23 cellular contexts compared by ENCODE assay signal in genomic region chr20:58322083-58322482, GRCh38.
"Had no signal": no experiment of that assay in that cellular context is flagged by ENCODE, and none has a peak within 500 bp of the region (broad histone marks: within the 10 kb centered on the region; RNA-seq: fewer than 3 reads in every experiment).

No MANE protein-coding gene starts in this region.

- H3K27me3 ChIP-seq: ovary, right atrium auricular region, right lobe of liver, tibial nerve, uterus had no signal

- DNase-seq: islet precursor cell; left ventricle myocardium inferior; mesendoderm; naive B cell; ovary; right lobe of liver; stimulated activated CD4-positive, alpha-beta T cell treated with anti-CD3 and anti-CD28 coated beads, Interleukin-1b, Interleukin-23, amount 100 ng/mL, for 48 hours; stimulated activated CD4-positive, alpha-beta T cell treated with anti-CD3 and anti-CD28 coated beads, Interleukin-2, amount 100 ng/mL, for 48 hours; stimulated activated CD4-positive, alpha-beta T cell treated with anti-CD3 and anti-CD28 coated beads, Interleukin-4, amount 100 ng/mL, for 4 hours; stimulated activated CD8-positive, alpha-beta memory T cell treated with anti-CD3 and anti-CD28 coated beads, Interleukin-4, amount 100 ng/mL, for 48 hours; stimulated activated naive CD4-positive, alpha-beta T cell treated with Interleukin-2 at 50 U/mL for 16 hours; stimulated activated naive CD8-positive, alpha-beta T cell treated with anti-CD3 and anti-CD28 coated beads, Interleukin-15, amount 100 ng/mL, for 72 hours; substantia nigra; uterus had no signal

- H3K9me3 Mint-ChIP-seq: mesothelial cell of epicardium; naive B cell; natural killer cell treated with Interleukin-12 subunit alpha and Interleukin-12 subunit beta and Interleukin-15 and Interleukin-18, amount 100 ng/mL, for 72 hours; stimulated activated memory B cell treated with anti-CD40 and anti-IgM and Interleukin-4, amounts not matched to agents 10 μg/mL and 1 μg/mL and 100 μg/mL, for 72 hours; stimulated activated naive CD8-positive, alpha-beta T cell treated with anti-CD3 and anti-CD28 coated beads, Interleukin-15, amount 100 ng/mL, for 72 hours; type B pancreatic cell had no signal

- H3K4me3 Mint-ChIP-seq: mesothelial cell of epicardium; naive B cell; natural killer cell treated with Interleukin-12 subunit alpha and Interleukin-12 subunit beta and Interleukin-15 and Interleukin-18, amount 100 ng/mL, for 72 hours; stimulated activated memory B cell treated with anti-CD40 and anti-IgM and Interleukin-4, amounts not matched to agents 10 μg/mL and 1 μg/mL and 100 μg/mL, for 72 hours; stimulated activated naive CD8-positive, alpha-beta T cell treated with anti-CD3 and anti-CD28 coated beads, Interleukin-15, amount 100 ng/mL, for 72 hours; type B pancreatic cell had no signal

- H3K4me1 ChIP-seq: uterus had no signal

- H3K27me3 Mint-ChIP-seq: naive B cell; natural killer cell treated with Interleukin-12 subunit alpha and Interleukin-12 subunit beta and Interleukin-15 and Interleukin-18, amount 100 ng/mL, for 72 hours; progenitor cell of endocrine pancreas; stimulated activated memory B cell treated with anti-CD40 and anti-IgM and Interleukin-4, amounts not matched to agents 10 μg/mL and 1 μg/mL and 100 μg/mL, for 72 hours; stimulated activated naive CD8-positive, alpha-beta T cell treated with anti-CD3 and anti-CD28 coated beads, Interleukin-15, amount 100 ng/mL, for 72 hours; type B pancreatic cell had no signal

- H3K9me3 ChIP-seq: left ventricle myocardium inferior, ovary, right atrium auricular region, right lobe of liver, tibial nerve, uterus had no signal

- H3K27ac ChIP-seq: left ventricle myocardium inferior, ovary, right atrium auricular region, right lobe of liver, tibial nerve, uterus had no signal

- H3K4me3 ChIP-seq: left ventricle myocardium inferior, lung, ovary, right atrium auricular region, right lobe of liver, smooth muscle cell, tibial nerve, uterus had no signal

- ATAC-seq: natural killer cell treated with Interleukin-12 subunit alpha and Interleukin-12 subunit beta and Interleukin-15 and Interleukin-18, amount 100 ng/mL, for 72 hours; right lobe of liver; stimulated activated memory B cell treated with anti-CD40 and anti-IgM and Interleukin-4, amounts not matched to agents 10 μg/mL and 1 μg/mL and 100 μg/mL, for 72 hours; stimulated activated naive CD8-positive, alpha-beta T cell treated with anti-CD3 and anti-CD28 coated beads, Interleukin-15, amount 100 ng/mL, for 72 hours had no signal

- H3K27ac Mint-ChIP-seq: mesothelial cell of epicardium; natural killer cell treated with Interleukin-12 subunit alpha and Interleukin-12 subunit beta and Interleukin-15 and Interleukin-18, amount 100 ng/mL, for 72 hours; progenitor cell of endocrine pancreas; stimulated activated memory B cell treated with anti-CD40 and anti-IgM and Interleukin-4, amounts not matched to agents 10 μg/mL and 1 μg/mL and 100 μg/mL, for 72 hours; stimulated activated naive CD8-positive, alpha-beta T cell treated with anti-CD3 and anti-CD28 coated beads, Interleukin-15, amount 100 ng/mL, for 72 hours; type B pancreatic cell had no signal

- H3K36me3 ChIP-seq: ovary, right atrium auricular region, right lobe of liver, uterus had no signal

- H3K4me1 Mint-ChIP-seq: mesothelial cell of epicardium had no signal
